In the genomic region with DNA sequence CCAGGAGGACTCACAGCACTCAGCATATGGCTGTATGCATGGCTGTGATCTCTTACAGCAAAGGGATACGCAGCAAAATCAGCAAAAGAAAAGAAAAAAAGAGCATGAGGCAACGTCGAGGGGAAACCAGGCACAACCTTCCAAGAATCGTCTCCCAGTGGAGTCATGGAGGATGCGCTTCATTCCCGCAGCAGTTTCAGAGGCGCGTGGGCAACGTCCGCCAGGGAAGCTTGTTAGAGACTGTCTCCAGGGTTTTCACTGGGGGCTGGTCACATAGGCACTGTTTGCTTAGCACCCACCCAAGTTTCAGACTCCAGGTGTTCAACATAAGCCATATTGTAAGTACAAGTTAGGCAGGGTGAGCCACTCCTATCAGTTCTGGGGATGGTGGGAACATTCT, we compare ENCODE assay signal across 6 cellular contexts. TPM values are rescaled to one million over a fixed set of nuclear protein-coding genes. Genes with fewer than 3 reads are reported as not detected.
"Had no signal": no experiment of that assay in that cellular context is flagged by ENCODE, and none has a peak within 500 bp of the region (broad histone marks: within the 10 kb centered on the region; RNA-seq: fewer than 3 reads in every experiment).

No MANE protein-coding gene starts in this region.

- ATAC-seq: GM23338, K562 had no signal

- H3K4me1 Mint-ChIP-seq: H9 had no signal

- DNase-seq: H9, HCEC 1CT, IMR-90 had no signal

- H3K9me3 Mint-ChIP-seq: GM23338, H9 had no signal

- H3K4me3 ChIP-seq: GM23338, K562 had no signal

- H3K4me3 Mint-ChIP-seq: GM23338, H9 had no signal

- H3K27ac Mint-ChIP-seq: GM23338 had no signal

RNA-seq across cellular contexts. Expression of a gene that starts 44.6 kb away (rescaled TPM):
- total RNA-seq: GM23338, H9, HT-29, IMR-90, K562 had no signal
- polyA plus RNA-seq: IMR-90, K562 had no signal
